ENCODE assay signal across 9 cellular contexts in genomic region chr13:95530178-95530577, GRCh38. TPM values are rescaled to one million over a fixed set of nuclear protein-coding genes. Genes with fewer than 3 reads are reported as not detected.
DNase-seq lines count a peak whose midpoint lies in the region; ATAC-seq and TF ChIP-seq lines count a peak whose summit lies in the region.
"Had no signal": no experiment of that assay in that cellular context is flagged by ENCODE, and none has a peak within 500 bp of the region (broad histone marks: within the 10 kb centered on the region; RNA-seq: fewer than 3 reads in every experiment).

No MANE protein-coding gene starts in this region.

- WGBS in esophagus muscularis mucosa = 35% methylated on average over 5 of the region's 5 CpGs

- no peaks in the 10 kb centered on the region for H3K9me3 ChIP-seq in gastrocnemius medialis
- no peaks in the 10 kb centered on the region for H3K9me3 ChIP-seq in uterus
- no peaks in the 10 kb centered on the region for H3K9me3 ChIP-seq in esophagus muscularis mucosa
- H3K9me3 ChIP-seq: thyroid gland had no signal

- TF ChIP-seq CTCF in gastrocnemius medialis (IDR thresholded peaks at IDR 0.05 in 4 of 5, conservative IDR thresholded peaks at IDR 0.05 in 1 of 5) = no peak
- TF ChIP-seq CTCF in uterus (IDR thresholded peaks at IDR 0.05) = no peak
- TF ChIP-seq CTCF in esophagus muscularis mucosa (IDR thresholded peaks at IDR 0.05) = no peak

- TF ChIP-seq POLR2A in gastrocnemius medialis (IDR thresholded peaks at IDR 0.05) (no peak), uterus (IDR thresholded peaks at IDR 0.05) (no peak), esophagus muscularis mucosa (IDR thresholded peaks at IDR 0.05; ENCODE audit: low read depth) (no peak)

- H3K27me3 ChIP-seq in gastrocnemius medialis (no peaks in the 10 kb centered on the region), uterus (no peaks in the 10 kb centered on the region), esophagus muscularis mucosa (peaks cover 0 to 13% (median 0%) of the 10 kb centered on the region in 4 donors)
- H3K27me3 ChIP-seq: thyroid gland had no signal

- in situ Hi-C loops in KBM-7 (cut with MboI; ENCODE audit: low pct_unique_long_range_greater_than_20kb, low sequenced_read_pairs) = no loop called here
- in situ Hi-C loops in gastrocnemius medialis (cut with MboI; ENCODE audit: low sequenced_read_pairs in 4 of 4) = loop anchor here in 1 of 4 donors (10.0 kb wide), 1 partner anchor 135 kb away; no protein-coding TSS in a partner anchor

- H3K27ac ChIP-seq in gastrocnemius medialis (no peak overlapping the region), uterus (no peak overlapping the region), esophagus muscularis mucosa (replicated peaks in 1 of 4) (no peak overlapping the region)
- H3K27ac ChIP-seq: thyroid gland, VCaP had no signal

- H3K36me3 ChIP-seq in gastrocnemius medialis = no peaks in the 10 kb centered on the region
- H3K36me3 ChIP-seq in uterus = no peaks in the 10 kb centered on the region
- no peaks in the 10 kb centered on the region for H3K36me3 ChIP-seq in esophagus muscularis mucosa
- H3K36me3 ChIP-seq: thyroid gland had no signal

- DNase-seq in KBM-7 (peak; percentile 83), NCI-H524 (lab: John Stamatoyannopoulos, UW) (peak; percentile 6 to 80), dedifferentiated amniotic fluid mesenchymal stem cell (ENCODE audit: extremely low spot score) (peak; percentile 31), gastrocnemius medialis (peak; percentile 27 to 48), uterus (no peak), esophagus muscularis mucosa (ENCODE audit: extremely low spot score) (no peak)

- TF ChIP-seq EP300 in esophagus muscularis mucosa (IDR thresholded peaks at IDR 0.05) = no peak

- intact Hi-C loops in gastrocnemius medialis (cut with DNase I; ENCODE audit: low total_unique reads) = no loop called here
- intact Hi-C loops in uterus (cut with DNase I; ENCODE audit: low total_unique reads) = no loop called here
- intact Hi-C loops in esophagus muscularis mucosa (cut with DNase I) = no loop called here

- ATAC-seq in gastrocnemius medialis = peak; percentile 75 to 92
- ATAC-seq in GM21360 (IDR thresholded peaks at IDR 0.05; ENCODE audit: unreplicated experiment) = no peak

- H3K4me1 ChIP-seq in gastrocnemius medialis (peaks cover 0 to 3% of the 10 kb centered on the region in 2 donors), uterus (no peaks in the 10 kb centered on the region), esophagus muscularis mucosa (no peaks in the 10 kb centered on the region)

- H3K4me3 ChIP-seq in gastrocnemius medialis = no peak overlapping the region
- no peak overlapping the region for H3K4me3 ChIP-seq in uterus
- H3K4me3 ChIP-seq in esophagus muscularis mucosa = no peak overlapping the region
- H3K4me3 ChIP-seq: thyroid gland had no signal

RNA-seq across cellular contexts. Expression of gene CLDN10, which starts 22.3 kb away (rescaled TPM):
- total RNA-seq in gastrocnemius medialis = not detected
- total RNA-seq in uterus = 10 to 100 TPM in 2 of 4 donors, 1 to 10 TPM in 1, not detected in 1; 1.3 to 27.6 (median 19.5) TPM
- 1 to 10 TPM in 2 of 4 donors, not detected in 2; 1.2 to 1.9 TPM for total RNA-seq in esophagus muscularis mucosa

Comparison
In these comparisons a context has a peak if more than half of its experiments do, and no peak if none do; other contexts are left out.
1. DNase-seq: peak in KBM-7 (single experiment), NCI-H524 (2 of 2), dedifferentiated amniotic fluid mesenchymal stem cell (single experiment) and gastrocnemius medialis (2 of 2); none in uterus (0 of 2) and esophagus muscularis mucosa (single experiment).